18 cellular contexts compared by ENCODE assay signal in genomic region chr1:229006121-229006870, GRCh38.
DNase-seq lines count a peak whose midpoint lies in the region; ATAC-seq and TF ChIP-seq lines count a peak whose summit lies in the region.
"Had no signal": no experiment of that assay in that cellular context is flagged by ENCODE, and none has a peak within 500 bp of the region (broad histone marks: within the 10 kb centered on the region; RNA-seq: fewer than 3 reads in every experiment).

No MANE protein-coding gene starts in this region.

- ATAC-seq in PC-3 (no peak), HG03095 (IDR thresholded peaks at IDR 0.05; ENCODE audit: unreplicated experiment) (no peak)
- ATAC-seq: HCT116, K562 had no signal

- H3K9me3 ChIP-seq in PC-3 (ENCODE audit: low read length): no peaks in the 10 kb centered on the region
- no peaks in the 10 kb centered on the region for H3K9me3 ChIP-seq in vagina
- H3K9me3 ChIP-seq: Peyer's patch, SJCRH30 had no signal

- CTCF ChIA-PET in PC-3 (lab: Charles Lee): no interaction called here

- H3K79me2 ChIP-seq in PC-3 (ENCODE audit: low read length): no peaks in the 10 kb centered on the region

- H3F3A ChIP-seq in PC-3 (ENCODE audit: low read length, unreplicated experiment): no peaks in the 10 kb centered on the region

- H3K9ac ChIP-seq in PC-3 (ENCODE audit: low read length): no peak overlapping the region

- H3K27me3 ChIP-seq in PC-3 (ENCODE audit: low read length): peaks cover 47% of the 10 kb centered on the region
- H3K27me3 ChIP-seq in vagina: no peaks in the 10 kb centered on the region
- H3K27me3 ChIP-seq: Peyer's patch, SJCRH30 had no signal

- peak; percentile 50 for DNase-seq in SIG-M5 treated with dmso at 0.1 percent for 504 hours (lab: John Stamatoyannopoulos, UW; ENCODE audit: unreplicated experiment)
- DNase-seq in SIG-M5 (lab: John Stamatoyannopoulos, UW): no peak
- peak; percentile 30 for DNase-seq in PC-3
- DNase-seq in islet precursor cell: peak; percentile 62
- peak; percentile 58 to 69 for DNase-seq in vagina (ENCODE audit: extremely low spot score in 2 of 2)
- no peak for DNase-seq in AG20443 (ENCODE audit: low spot score)
- no peak for DNase-seq in DMS53 treated with DMSO at 0.1 percent for 48 hours (lab: John Stamatoyannopoulos, UW; ENCODE audit: unreplicated experiment)
- DNase-seq: 8988T, DMS153, NCI-H1105 treated with DMSO at 0.1 percent for 48 hours, NCI-H187, NCI-H446, SJCRH30 had no signal

- TF ChIP-seq CTCF in PC-3 (conservative IDR thresholded peaks at IDR 0.05; ENCODE audit: low read depth, low read length): no peak
- TF ChIP-seq CTCF in vagina (IDR thresholded peaks at IDR 0.05): no peak

- H2AFZ ChIP-seq in PC-3 (ENCODE audit: low read length): no peak overlapping the region

- no peaks in the 10 kb centered on the region for H4K20me1 ChIP-seq in PC-3 (ENCODE audit: low read length)

- H3K4me3 ChIP-seq in PC-3 (ENCODE audit: low read length): no peak overlapping the region
- H3K4me3 ChIP-seq in vagina: no peak overlapping the region
- H3K4me3 ChIP-seq: K562, Peyer's patch, SJCRH30 had no signal

- BruUV-seq in PC-3 (replicated peaks; lab: Mats Ljungman, UMichigan): no TSS peak

- H3K27ac ChIP-seq in PC-3 (ENCODE audit: low read length): no peak overlapping the region
- H3K27ac ChIP-seq in vagina: no peak overlapping the region
- H3K27ac ChIP-seq: C4-2B, Peyer's patch, SJCRH30 had no signal

- intact Hi-C loops in PC-3 (cut with micrococcal nuclease) (no loop called here), vagina (cut with DNase I) (no loop called here)

- H3K4me2 ChIP-seq in PC-3 (ENCODE audit: low read length): no peak overlapping the region

- TF ChIP-seq POLR2A in vagina (IDR thresholded peaks at IDR 0.05): no peak

- H3K4me1 ChIP-seq in PC-3 (ENCODE audit: insufficient read depth, low read length) (no peaks in the 10 kb centered on the region), vagina (no peaks in the 10 kb centered on the region)
- H3K4me1 ChIP-seq: Peyer's patch had no signal

- H3K9me2 ChIP-seq in PC-3 (replicated peaks; ENCODE audit: low read length): no peaks in the 10 kb centered on the region

- no peaks in the 10 kb centered on the region for H3K36me3 ChIP-seq in PC-3 (ENCODE audit: low read depth, low read length)
- no peaks in the 10 kb centered on the region for H3K36me3 ChIP-seq in vagina
- H3K36me3 ChIP-seq: Peyer's patch, SJCRH30 had no signal

- POLR2A ChIA-PET in PC-3 (lab: Charles Lee; ENCODE audit: unreplicated experiment): no interaction called here

Comparison
In these comparisons a context has a peak if more than half of its experiments do, and no peak if none do; other contexts are left out.
1. DNase-seq: peak in SIG-M5 treated with dmso at 0.1 percent for 504 hours (single experiment), PC-3 (single experiment), islet precursor cell (single experiment) and vagina (2 of 2); none in SIG-M5 (single experiment), AG20443 (single experiment) and DMS53 treated with DMSO at 0.1 percent for 48 hours (single experiment).